In genomic region chr12:21615441-21615840, GRCh38 we compare ENCODE assay signal across 10 cellular contexts. TPM values are rescaled to one million over a fixed set of nuclear protein-coding genes. Genes with fewer than 3 reads are reported as not detected.
DNase-seq lines count a peak whose midpoint lies in the region; ATAC-seq and TF ChIP-seq lines count a peak whose summit lies in the region.
"Had no signal": no experiment of that assay in that cellular context is flagged by ENCODE, and none has a peak within 500 bp of the region (broad histone marks: within the 10 kb centered on the region; RNA-seq: fewer than 3 reads in every experiment).

No MANE protein-coding gene starts in this region.

- H3K9me3 ChIP-seq in body of pancreas (no peaks in the 10 kb centered on the region), mammary epithelial cell (replicated peaks; ENCODE audit: insufficient read depth, low read length) (no peaks in the 10 kb centered on the region), gastroesophageal sphincter (no peaks in the 10 kb centered on the region), colonic mucosa (no peaks in the 10 kb centered on the region)
- H3K9me3 ChIP-seq: A549 had no signal

- H3K4me3 ChIP-seq in body of pancreas, result no peak overlapping the region
- H3K4me3 ChIP-seq in mammary epithelial cell (replicated peaks in 1 of 3; ENCODE audit: insufficient read depth in 1 of 3, low read depth in 2 of 3, low read length in 3 of 3), result no peak overlapping the region
- no peak overlapping the region for H3K4me3 ChIP-seq in gastroesophageal sphincter
- H3K4me3 ChIP-seq in colonic mucosa, result no peak overlapping the region
- H3K4me3 ChIP-seq: A549 had no signal

- dilution Hi-C loops in mammary epithelial cell (cut with HindIII; ENCODE audit: low sequenced_read_pairs), result no loop called here

- peak overlapping the region; percentile 43 to 73 (median 44) for H3K4me3 Mint-ChIP-seq in T-cell
- no peak overlapping the region for H3K4me3 Mint-ChIP-seq in stimulated activated effector memory CD8-positive, alpha-beta T cell treated with anti-CD3 and anti-CD28 coated beads, Interleukin-12 subunit alpha, Interleukin-12 subunit beta, amount 100 ng/mL, for 72 hours

- CTCF ChIA-PET in T-cell (lab: Charles Lee) (interaction anchor here (0.6 to 1.1 kb wide), 3 partner anchors 19 to 65 kb away, joined by 3 to 6 read pairs (median 4); no protein-coding TSS in a partner anchor), mammary epithelial cell (lab: Charles Lee; ENCODE audit: low non-redundant PET) (no interaction called here)

- peak; percentile 15 to 38 for DNase-seq in activated CD4-positive, alpha-beta T cell treated with anti-CD3 and anti-CD28 coated beads for 4 hours
- DNase-seq in activated CD4-positive, alpha-beta T cell treated with anti-CD3 and anti-CD28 coated beads, Interleukin-2, amount 50 U/mL, for 48 hours, result no peak
- DNase-seq in T-cell (peak in 1 of 34 experiments; percentile 7), body of pancreas (no peak), mammary epithelial cell (no peak), colonic mucosa (no peak)
- DNase-seq in stimulated activated effector memory CD8-positive, alpha-beta T cell treated with anti-CD3 and anti-CD28 coated beads, Interleukin-12 subunit alpha, Interleukin-12 subunit beta, amount 100 ng/mL, for 72 hours (ENCODE audit: low spot score in 2 of 2), result no peak

- H3K27ac ChIP-seq in body of pancreas, result no peak overlapping the region
- no peak overlapping the region for H3K27ac ChIP-seq in mammary epithelial cell (ENCODE audit: insufficient read depth, low read depth, low read length)
- H3K27ac ChIP-seq in gastroesophageal sphincter, result no peak overlapping the region
- H3K27ac ChIP-seq in colonic mucosa, result no peak overlapping the region
- H3K27ac ChIP-seq: A549 had no signal

- peaks cover 26% of the 10 kb centered on the region for H3K4me1 ChIP-seq in body of pancreas
- no peaks in the 10 kb centered on the region for H3K4me1 ChIP-seq in mammary epithelial cell (ENCODE audit: insufficient read depth, low read length)
- peaks cover 0 to 13% (median 0%) of the 10 kb centered on the region in 3 donors for H3K4me1 ChIP-seq in gastroesophageal sphincter
- H3K4me1 ChIP-seq in colonic mucosa, result no peaks in the 10 kb centered on the region

- H3K27me3 ChIP-seq in body of pancreas, result no peaks in the 10 kb centered on the region
- no peaks in the 10 kb centered on the region for H3K27me3 ChIP-seq in mammary epithelial cell (ENCODE audit: insufficient read depth, low read length)
- H3K27me3 ChIP-seq in gastroesophageal sphincter, result no peaks in the 10 kb centered on the region
- no peaks in the 10 kb centered on the region for H3K27me3 ChIP-seq in colonic mucosa

- no peaks in the 10 kb centered on the region for H4K20me1 ChIP-seq in mammary epithelial cell (ENCODE audit: insufficient read depth, low read length)

- 11 to 31% methylated on average over 1 of the region's 1 CpG for WGBS in body of pancreas, 2 donors
- WGBS in mammary epithelial cell (ENCODE audit: low coverage, missing lambda C conversion rate), result 71% methylated on average over 1 of the region's 1 CpG
- WGBS in gastroesophageal sphincter (ENCODE audit: low coverage in 1 of 2), 2 donors, result 60 to 63% methylated on average over 1 of the region's 1 CpG

- H3K9ac ChIP-seq in mammary epithelial cell (ENCODE audit: insufficient read depth, low read length), result no peak overlapping the region
- H3K9ac ChIP-seq in colonic mucosa (ENCODE audit: low read depth in 2 of 2, low read length in 2 of 2), result no peak overlapping the region

- no peaks in the 10 kb centered on the region for H3K79me2 ChIP-seq in mammary epithelial cell (ENCODE audit: insufficient read depth, low read length)

- H3K4me2 ChIP-seq in mammary epithelial cell (ENCODE audit: insufficient read depth, low read depth, low read length), result no peak overlapping the region
- H3K4me2 ChIP-seq: A549 had no signal

- ATAC-seq in T-cell (replicated peaks in 1 of 4), result peak; percentile 59 to 78 (median 72)
- peak; percentile 35 for ATAC-seq in body of pancreas
- peak; percentile 97 for ATAC-seq in stimulated activated effector memory CD8-positive, alpha-beta T cell treated with anti-CD3 and anti-CD28 coated beads, Interleukin-12 subunit alpha, Interleukin-12 subunit beta, amount 100 ng/mL, for 72 hours
- no peak for ATAC-seq in gastroesophageal sphincter
- ATAC-seq: A549 had no signal

- no peaks in the 10 kb centered on the region for H3K27me3 Mint-ChIP-seq in T-cell

- H3K36me3 ChIP-seq in body of pancreas (replicated peaks in 1 of 2; ENCODE audit: insufficient read depth in 1 of 2, low read depth in 2 of 2) (no peaks in the 10 kb centered on the region), mammary epithelial cell (ENCODE audit: insufficient read depth, low read length) (no peaks in the 10 kb centered on the region), gastroesophageal sphincter (no peaks in the 10 kb centered on the region), colonic mucosa (no peaks in the 10 kb centered on the region)

- TF ChIP-seq CTCF in body of pancreas (IDR thresholded peaks at IDR 0.05) (no peak), mammary epithelial cell (conservative IDR thresholded peaks at IDR 0.05 in 1 of 2, IDR thresholded peaks at IDR 0.05 in 1 of 2; ENCODE audit: extremely low read depth in 1 of 2, insufficient read depth in 1 of 2, low read depth in 1 of 2, low read length in 2 of 2) (no peak), gastroesophageal sphincter (IDR thresholded peaks at IDR 0.05) (no peak), colonic mucosa (IDR thresholded peaks at IDR 0.05) (no peak)

- in situ Hi-C loops in mammary epithelial cell (cut with MboI; ENCODE audit: low sequenced_read_pairs in 2 of 2), result no loop called here

- H3K36me3 Mint-ChIP-seq in T-cell, result peaks cover 13% of the 10 kb centered on the region
- H3K36me3 Mint-ChIP-seq in stimulated activated effector memory CD8-positive, alpha-beta T cell treated with anti-CD3 and anti-CD28 coated beads, Interleukin-12 subunit alpha, Interleukin-12 subunit beta, amount 100 ng/mL, for 72 hours, result no peaks in the 10 kb centered on the region

- intact Hi-C loops in body of pancreas (cut with DNase I) (no loop called here), mammary epithelial cell (cut with micrococcal nuclease) (no loop called here), colonic mucosa (cut with DNase I) (no loop called here)

- POLR2A ChIA-PET in T-cell (lab: Charles Lee), result no interaction called here

- no TSS peak for BruUV-seq in mammary epithelial cell (replicated peaks; lab: Mats Ljungman, UMichigan)

- no peak for TF ChIP-seq EP300 in gastroesophageal sphincter (IDR thresholded peaks at IDR 0.05)

- peak overlapping the region; percentile 95 to 96 for H3K27ac Mint-ChIP-seq in T-cell
- no peak overlapping the region for H3K27ac Mint-ChIP-seq in stimulated activated effector memory CD8-positive, alpha-beta T cell treated with anti-CD3 and anti-CD28 coated beads, Interleukin-12 subunit alpha, Interleukin-12 subunit beta, amount 100 ng/mL, for 72 hours

- H3K9me3 Mint-ChIP-seq in T-cell, result peaks cover 0 to 8% (median 4%) of the 10 kb centered on the region in 3 donors
- no peaks in the 10 kb centered on the region for H3K9me3 Mint-ChIP-seq in stimulated activated effector memory CD8-positive, alpha-beta T cell treated with anti-CD3 and anti-CD28 coated beads, Interleukin-12 subunit alpha, Interleukin-12 subunit beta, amount 100 ng/mL, for 72 hours

- H3K4me1 Mint-ChIP-seq in T-cell, result peaks cover 70 to 74% (median 71%) of the 10 kb centered on the region in 3 donors
- peaks cover 20% of the 10 kb centered on the region for H3K4me1 Mint-ChIP-seq in stimulated activated effector memory CD8-positive, alpha-beta T cell treated with anti-CD3 and anti-CD28 coated beads, Interleukin-12 subunit alpha, Interleukin-12 subunit beta, amount 100 ng/mL, for 72 hours

- TF ChIP-seq POLR2A in body of pancreas (IDR thresholded peaks at IDR 0.05) (no peak), gastroesophageal sphincter (IDR thresholded peaks at IDR 0.05) (no peak)

- no peak overlapping the region for H2AFZ ChIP-seq in mammary epithelial cell (ENCODE audit: low read depth, low read length)

RNA-seq across cellular contexts. Expression of gene GYS2, which starts 10.8 kb away (rescaled TPM):
- under 1 TPM in 3 of 5 donors, not detected in 2; 0.23 to 0.40 (median 0.28) TPM for total RNA-seq in T-cell
- not detected for total RNA-seq in body of pancreas
- not detected for total RNA-seq in mammary epithelial cell
- polyA plus RNA-seq in mammary epithelial cell, result not detected
- not detected for polyA minus RNA-seq in mammary epithelial cell
- not detected for total RNA-seq in gastroesophageal sphincter
- total RNA-seq in colonic mucosa, result not detected
- total RNA-seq: M059J had no signal

RNA-seq across cellular contexts. Expression of gene LDHB, which starts 42.2 kb away (rescaled TPM):
- 100 to 1,000 TPM; 680 to 879 (median 854) TPM for total RNA-seq in T-cell
- 100 to 1,000 TPM; 121 to 194 TPM for total RNA-seq in body of pancreas
- total RNA-seq in mammary epithelial cell, result 100 to 1,000 TPM; 257 to 513 TPM
- 647 TPM for polyA plus RNA-seq in mammary epithelial cell
- polyA minus RNA-seq in mammary epithelial cell, result 528 TPM
- total RNA-seq in gastroesophageal sphincter, result 100 to 1,000 TPM; 384 to 506 (median 452) TPM
- total RNA-seq in colonic mucosa, result 100 to 1,000 TPM; 330 to 565 TPM

Comparison
In these comparisons a context has a peak if more than half of its experiments do, and no peak if none do; other contexts are left out.
1. DNase-seq: peak in activated CD4-positive, alpha-beta T cell treated with anti-CD3 and anti-CD28 coated beads for 4 hours (2 of 2); none in activated CD4-positive, alpha-beta T cell treated with anti-CD3 and anti-CD28 coated beads, Interleukin-2, amount 50 U/mL, for 48 hours (0 of 2), body of pancreas (0 of 4), stimulated activated effector memory CD8-positive, alpha-beta T cell treated with anti-CD3 and anti-CD28 coated beads, Interleukin-12 subunit alpha, Interleukin-12 subunit beta, amount 100 ng/mL, for 72 hours (0 of 2), mammary epithelial cell (single experiment) and colonic mucosa (single experiment).